ENCODE assay signal across 21 cellular contexts in the genomic region with DNA sequence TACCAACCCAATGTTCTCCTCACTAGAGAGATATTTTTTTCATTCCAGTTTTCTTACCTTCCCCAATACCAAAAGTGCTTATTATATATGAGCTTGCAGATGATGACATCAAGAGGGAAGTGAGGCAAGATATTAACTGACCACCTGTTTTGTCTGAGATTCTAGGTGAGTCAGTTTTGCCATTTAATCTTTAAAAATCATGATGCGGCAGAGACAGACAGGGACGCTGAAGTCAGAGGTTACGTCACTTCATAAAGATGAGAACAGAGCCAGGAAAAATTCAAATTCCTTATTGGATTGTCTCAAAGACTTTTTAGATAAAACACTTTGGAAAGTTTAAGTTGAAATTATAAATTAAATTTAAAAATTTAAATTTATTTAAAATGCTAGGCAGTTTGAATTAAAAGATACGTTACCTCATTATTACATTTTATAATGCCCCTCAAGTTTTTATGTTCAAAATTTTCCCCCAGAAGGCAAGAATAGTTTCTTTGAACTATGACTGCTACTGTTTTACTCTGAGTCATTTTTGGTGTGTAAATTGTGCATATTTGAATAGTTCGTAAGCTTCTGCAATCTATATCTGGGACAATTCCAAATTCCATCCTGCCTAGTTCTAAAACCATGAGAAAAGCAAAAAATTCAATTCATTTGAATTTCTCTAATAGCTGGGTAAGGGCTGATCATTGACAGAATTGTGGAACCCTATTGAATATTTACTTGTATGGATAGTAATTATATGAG.
A peak's percentile ranks its signal among the peaks of the same experiment; 100 is the strongest.
DNase-seq lines count a peak whose midpoint lies in the region; ATAC-seq, FAIRE-seq and TF ChIP-seq lines count a peak whose summit lies in the region.
"Had no signal": no experiment of that assay in that cellular context is flagged by ENCODE, and none has a peak within 500 bp of the region (broad histone marks: within the 10 kb centered on the region; RNA-seq: fewer than 3 reads in every experiment).

No MANE protein-coding gene starts in this region.

- H3K4me3 Mint-ChIP-seq in osteocyte (ENCODE audit: unreplicated experiment) = no peak overlapping the region
- H3K4me3 Mint-ChIP-seq: activated naive CD4-positive, alpha-beta T cell treated with anti-CD3 and anti-CD28 coated beads for 36 hours; CD14-positive monocyte; T-helper 17 cell had no signal

- no peak for ATAC-seq in HG03469 (IDR thresholded peaks at IDR 0.05; ENCODE audit: unreplicated experiment)
- ATAC-seq: activated CD4-positive, CD25-positive, alpha-beta regulatory T cell treated with anti-CD3 and anti-CD28 coated beads, Interleukin-2, amount 50 U/mL, for 24 hours; GM12878; left cardiac atrium; Right ventricle myocardium inferior; T-helper 17 cell had no signal

- H3K9me3 Mint-ChIP-seq in osteocyte (ENCODE audit: unreplicated experiment) = no peaks in the 10 kb centered on the region
- H3K9me3 Mint-ChIP-seq: activated naive CD4-positive, alpha-beta T cell treated with anti-CD3 and anti-CD28 coated beads for 36 hours had no signal

- DNase-seq in ELR (ENCODE audit: low read depth) (peak; percentile 95), RCC 7860 (ENCODE audit: low spot score) (peak; percentile 71), epithelial cell of esophagus (ENCODE audit: low read depth) (peak; percentile 55), osteocyte (ENCODE audit: extremely low spot score, unreplicated experiment) (no peak), DMS114 treated with DMSO at 0.1 percent for 48 hours (lab: John Stamatoyannopoulos, UW; ENCODE audit: unreplicated experiment) (no peak), RWPE1 (ENCODE audit: low spot score) (no peak)
- DNase-seq in activated naive CD4-positive, alpha-beta T cell treated with Interleukin-2 at 50 U/mL for 16 hours = no peak
- DNase-seq: activated naive CD4-positive, alpha-beta T cell treated with anti-CD3 and anti-CD28 coated beads for 36 hours; caudate nucleus; DND-41; hippocampal formation; left cardiac atrium; NCI-H1930; stomach; T-helper 17 cell had no signal

- peak overlapping the region; percentile 64 for H3K27ac Mint-ChIP-seq in osteocyte (ENCODE audit: unreplicated experiment)
- H3K27ac Mint-ChIP-seq: activated naive CD4-positive, alpha-beta T cell treated with anti-CD3 and anti-CD28 coated beads for 36 hours; CD14-positive monocyte; T-helper 17 cell had no signal

- TF ChIP-seq CTCF in epithelial cell of esophagus (IDR thresholded peaks at IDR 0.05; ENCODE audit: insufficient read depth, low read depth, low read length, missing control alignments) = no peak
- TF ChIP-seq CTCF in osteocyte (IDR thresholded peaks at IDR 0.05) = no peak
- TF ChIP-seq CTCF in RWPE1 (conservative IDR thresholded peaks at IDR 0.05; ENCODE audit: low read depth) = no peak

- CTCF ChIA-PET in RWPE1 (lab: Yijun Ruan, JAX) = interaction anchor here (0.6 kb wide), 1 partner anchor 8 kb away, joined by 3 read pairs; no protein-coding TSS in a partner anchor

- FAIRE-seq in RCC 7860 (lab: Jason Lieb, UNC) = peak; percentile 65
- FAIRE-seq: GM12878 had no signal

- POLR2A ChIA-PET in RWPE1 (lab: Yijun Ruan, JAX; ENCODE audit: low non-redundant PET) = no interaction called here

- peaks cover 41% of the 10 kb centered on the region for H3K4me1 Mint-ChIP-seq in osteocyte (ENCODE audit: unreplicated experiment)
- H3K4me1 Mint-ChIP-seq: CD14-positive monocyte, T-helper 17 cell had no signal

- no peaks in the 10 kb centered on the region for H3K36me3 Mint-ChIP-seq in osteocyte (ENCODE audit: unreplicated experiment)
- H3K36me3 Mint-ChIP-seq: CD14-positive monocyte had no signal

- H3K27me3 Mint-ChIP-seq in osteocyte (ENCODE audit: unreplicated experiment) = no peaks in the 10 kb centered on the region
- H3K27me3 Mint-ChIP-seq: T-helper 17 cell had no signal

- no peak overlapping the region for H3K27ac ChIP-seq in RWPE1
- H3K27ac ChIP-seq: parathyroid adenoma, stomach had no signal

- no peak overlapping the region for H3K4me3 ChIP-seq in epithelial cell of esophagus (ENCODE audit: low read length)
- H3K4me3 ChIP-seq: GM12878, stomach had no signal

Comparison
In these comparisons a context has a peak if more than half of its experiments do, and no peak if none do; other contexts are left out.
1. DNase-seq: peak in ELR (single experiment), RCC 7860 (single experiment) and epithelial cell of esophagus (single experiment); none in osteocyte (single experiment), DMS114 treated with DMSO at 0.1 percent for 48 hours (single experiment), RWPE1 (single experiment) and activated naive CD4-positive, alpha-beta T cell treated with Interleukin-2 at 50 U/mL for 16 hours (single experiment).